ENCODE assay signal across 8 cellular contexts in the genomic region with DNA sequence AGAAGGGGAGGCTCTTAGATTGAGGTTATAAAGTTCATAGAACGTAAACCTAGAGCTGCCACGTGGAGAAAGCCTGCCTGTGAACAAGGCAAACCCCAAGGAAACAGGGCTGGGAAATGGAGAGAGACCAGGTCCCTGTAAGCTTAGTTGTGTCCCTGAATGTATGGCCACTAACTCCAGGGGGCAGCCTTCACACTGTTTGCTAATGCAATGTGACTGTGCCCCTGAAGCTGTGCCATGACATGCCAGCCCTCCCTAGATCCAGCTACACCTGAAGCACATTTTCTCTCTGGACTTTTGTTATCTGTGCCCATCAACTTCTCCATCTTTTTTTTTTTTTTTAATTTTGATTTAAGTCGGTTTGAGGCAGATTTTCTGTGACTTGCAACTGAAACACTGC.
DNase-seq lines count a peak whose midpoint lies in the region; ATAC-seq and TF ChIP-seq lines count a peak whose summit lies in the region.

No MANE protein-coding gene starts in this region.

- no peak for TF ChIP-seq POLR2A in lower leg skin (IDR thresholded peaks at IDR 0.05)

- DNase-seq in EH (ENCODE audit: low read depth), result peak; percentile 48
- peak; percentile 14 for DNase-seq in HK-2 (ENCODE audit: unreplicated experiment)
- DNase-seq in WERI-Rb-1, result peak; percentile 60
- DNase-seq in iPS-NIHi11 (ENCODE audit: low spot score), result peak; percentile 56
- DNase-seq in NCI-H526 treated with DMSO at 0.1 percent for 48 hours (lab: John Stamatoyannopoulos, UW), result no peak
- no peak for DNase-seq in lower leg skin (ENCODE audit: low spot score in 2 of 2)
- no peak for DNase-seq in epidermal melanocyte (ENCODE audit: insufficient read length, low spot score)

- H3K9me3 ChIP-seq in WERI-Rb-1 (ENCODE audit: severe bottlenecking), result no peaks in the 10 kb centered on the region

- intact Hi-C loops in lower leg skin (cut with DNase I; ENCODE audit: low total_unique reads), result no loop called here

- 70 to 71% methylated on average over 3 of the region's 3 CpGs for WGBS in lower leg skin, 2 donors

- peak; percentile 84 for TF ChIP-seq CTCF in WERI-Rb-1 (IDR thresholded peaks at IDR 0.05; ENCODE audit: low read depth, low read length)
- no peak for TF ChIP-seq CTCF in lower leg skin (IDR thresholded peaks at IDR 0.05)

- no peak overlapping the region for H3K4me3 ChIP-seq in WERI-Rb-1 (ENCODE audit: low read depth, low read length)
- H3K4me3 ChIP-seq in lower leg skin (ENCODE audit: low read depth, poor library complexity, severe bottlenecking), result no peak overlapping the region

- no peak overlapping the region for H3K27ac ChIP-seq in WERI-Rb-1

- no peaks in the 10 kb centered on the region for H3K36me3 ChIP-seq in WERI-Rb-1

- ATAC-seq in GM21825 (IDR thresholded peaks at IDR 0.05; ENCODE audit: unreplicated experiment), result no peak

- H3K27me3 ChIP-seq in WERI-Rb-1 (ENCODE audit: insufficient read depth, low read depth, severe bottlenecking), result no peaks in the 10 kb centered on the region

Comparison
In these comparisons a context has a peak if more than half of its experiments do, and no peak if none do; other contexts are left out.
1. DNase-seq: peak in EH (single experiment), HK-2 (single experiment), WERI-Rb-1 (single experiment) and iPS-NIHi11 (single experiment); none in NCI-H526 treated with DMSO at 0.1 percent for 48 hours (single experiment), lower leg skin (0 of 2) and epidermal melanocyte (single experiment).